Comparison of ENCODE assay signal across 8 cellular contexts in the genomic region with DNA sequence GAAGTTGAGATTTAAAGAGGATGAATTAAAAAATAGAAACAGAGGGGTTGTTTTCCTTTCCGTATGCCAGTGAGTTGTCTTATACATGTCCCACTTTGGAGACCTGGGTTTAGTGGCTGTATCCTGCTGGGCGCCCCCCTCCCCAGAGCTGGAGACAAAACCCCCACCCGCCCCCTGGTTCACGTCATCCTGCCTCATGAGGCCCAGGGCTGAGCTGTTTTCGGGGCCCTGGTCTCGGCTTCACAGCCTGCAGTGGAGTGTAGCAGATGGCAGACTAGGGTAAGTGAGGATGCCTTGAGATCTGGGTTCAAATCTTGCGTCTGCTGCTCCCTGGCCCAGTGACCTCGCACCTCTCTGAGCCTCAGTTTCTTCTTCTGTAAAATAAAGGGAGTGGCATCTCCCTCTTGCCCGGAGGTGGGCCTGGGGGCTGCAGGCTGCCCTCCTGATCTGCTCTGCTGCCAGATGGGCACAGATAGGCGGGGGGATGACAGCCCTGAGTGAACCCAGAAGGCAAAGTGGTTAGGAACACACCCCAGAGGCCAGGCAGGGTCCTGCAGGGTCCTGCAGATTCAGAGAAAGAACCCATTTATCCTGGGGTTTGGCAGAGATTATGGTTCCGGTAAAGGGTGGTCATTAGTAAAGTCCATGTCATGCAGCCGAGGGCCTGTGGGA. TPM values are rescaled to one million over a fixed set of nuclear protein-coding genes. Genes with fewer than 3 reads are reported as not detected.
DNase-seq lines count a peak whose midpoint lies in the region; ATAC-seq and TF ChIP-seq lines count a peak whose summit lies in the region.

No MANE protein-coding gene starts in this region.

- no peaks in the 10 kb centered on the region for H3K27me3 Mint-ChIP-seq in T-helper 17 cell

- H3K4me3 ChIP-seq in H7 (ENCODE audit: insufficient read depth, low read depth, low read length) (no peak overlapping the region), fibroblast of lung (replicated peaks in 1 of 4; ENCODE audit: control extremely low read depth in 1 of 4, insufficient read depth in 1 of 4, low read depth in 3 of 4, low read length in 4 of 4) (no peak overlapping the region), skin epidermis (peak overlapping the region in 2 of 7 experiments; percentile 36 to 43)

- peak; percentile 73 for DNase-seq in H7
- DNase-seq in T-helper 17 cell = no peak
- no peak for DNase-seq in fibroblast of lung (ENCODE audit: low read depth in 2 of 2)
- DNase-seq in NCI-H2171 treated with DMSO at 0.1 percent for 48 hours (lab: John Stamatoyannopoulos, UW) = no peak
- DNase-seq in RPMI8226 = no peak
- no peak for DNase-seq in AG08396 (ENCODE audit: low spot score)
- DNase-seq in GM20000 (ENCODE audit: low spot score) = no peak

- peaks cover 29% of the 10 kb centered on the region for H3K4me1 Mint-ChIP-seq in T-helper 17 cell

- peak overlapping the region; percentile 81 for H3K27ac Mint-ChIP-seq in T-helper 17 cell

- H4K20me1 ChIP-seq in fibroblast of lung (ENCODE audit: control insufficient read depth, extremely low read depth, insufficient read depth, low read length) = no peaks in the 10 kb centered on the region

- no peak for ATAC-seq in T-helper 17 cell

- peaks cover 36% of the 10 kb centered on the region for H3K4me1 ChIP-seq in fibroblast of lung (ENCODE audit: control insufficient read depth, extremely low read depth, insufficient read depth, low read length)

- H3K9ac ChIP-seq in fibroblast of lung (ENCODE audit: insufficient read depth, low read length) = peak overlapping the region; percentile 57

- peak overlapping the region; percentile 71 for H3K4me3 Mint-ChIP-seq in T-helper 17 cell

- no peaks in the 10 kb centered on the region for H3K36me3 ChIP-seq in H7 (replicated peaks; ENCODE audit: control insufficient read depth, insufficient read depth, low read length)
- H3K36me3 ChIP-seq in fibroblast of lung (ENCODE audit: control insufficient read depth, insufficient read depth, low read length) = no peaks in the 10 kb centered on the region

- no peak overlapping the region for H2AFZ ChIP-seq in fibroblast of lung (ENCODE audit: low read length)

- H3K79me2 ChIP-seq in fibroblast of lung (ENCODE audit: control insufficient read depth, insufficient read depth, low read length) = no peaks in the 10 kb centered on the region

- peak in 1 of 2 donors; percentile 19 for TF ChIP-seq CTCF in fibroblast of lung (conservative IDR thresholded peaks at IDR 0.05 in 1 of 2, IDR thresholded peaks at IDR 0.05 in 1 of 2; ENCODE audit: low read depth in 1 of 2, low read length in 2 of 2)
- TF ChIP-seq CTCF in GM20000 (IDR thresholded peaks at IDR 0.05; ENCODE audit: extremely low read depth, missing control alignments) = no peak

- H3K27ac ChIP-seq in fibroblast of lung (ENCODE audit: insufficient read depth, low read length) = peak overlapping the region; percentile 100
- peak overlapping the region; percentile 3 to 98 (median 90) for H3K27ac ChIP-seq in skin epidermis

- H3K36me3 Mint-ChIP-seq in T-helper 17 cell (ENCODE audit: low read depth) = no peaks in the 10 kb centered on the region

- H3K9me3 ChIP-seq in T-helper 17 cell (ENCODE audit: control insufficient read depth, low read length, poor library complexity, severe bottlenecking) (no peaks in the 10 kb centered on the region), fibroblast of lung (ENCODE audit: control insufficient read depth, insufficient read depth, low read depth, low read length) (no peaks in the 10 kb centered on the region)

- peak overlapping the region; percentile 63 for H3K4me2 ChIP-seq in fibroblast of lung (ENCODE audit: extremely low read depth, insufficient read depth, low read length)

- H3K27me3 ChIP-seq in H7 (ENCODE audit: control insufficient read depth, insufficient read depth, low read length) = no peaks in the 10 kb centered on the region
- no peaks in the 10 kb centered on the region for H3K27me3 ChIP-seq in fibroblast of lung (ENCODE audit: control insufficient read depth, insufficient read depth, low read length)

RNA-seq across cellular contexts. Expression of a gene that starts 45.1 kb away (rescaled TPM):
- total RNA-seq in H7 (2014; rRNA removed; shearing (Covaris generic)) = 13.3 and 26.9 TPM in 2 replicates
- total RNA-seq in T-helper 17 cell (100 to 1,000 TPM; 119 to 197 TPM), fibroblast of lung (163 and 185 TPM in 2 replicates)
- polyA plus RNA-seq in fibroblast of lung = 52.6 and 87.8 TPM in 2 replicates
- 59.6 and 94.1 TPM in 2 replicates for polyA plus RNA-seq in fibroblast of lung (2012)
- polyA minus RNA-seq in fibroblast of lung (ENCODE audit: low replicate concordance) = 48.9 and 50.2 TPM in 2 replicates
